11 cellular contexts compared by ENCODE assay signal in genomic region chr20:57264908-57265648, GRCh38. TPM values are rescaled to one million over a fixed set of nuclear protein-coding genes. Genes with fewer than 3 reads are reported as not detected.
DNase-seq lines count a peak whose midpoint lies in the region; ATAC-seq and TF ChIP-seq lines count a peak whose summit lies in the region.
"Had no signal": no experiment of that assay in that cellular context is flagged by ENCODE, and none has a peak within 500 bp of the region (broad histone marks: within the 10 kb centered on the region; RNA-seq: fewer than 3 reads in every experiment).

No MANE protein-coding gene starts in this region.

- DNase-seq in H7 (peak; percentile 89), WERI-Rb-1 (no peak), spleen (no peak), NCI-H1694 treated with DMSO at 0.1 percent for 48 hours (lab: John Stamatoyannopoulos, UW) (no peak), SHP77 treated with DMSO at 0.1 percent for 48 hours (lab: John Stamatoyannopoulos, UW) (no peak)
- DNase-seq: activated B cell treated with CpG ODN at 0.5 μM for 24 hours, DMS153, PC-9 had no signal

- no peak for TF ChIP-seq POLR2A in spleen (IDR thresholded peaks at IDR 0.05)

- H3K9me3 ChIP-seq in WERI-Rb-1 (ENCODE audit: severe bottlenecking) = no peaks in the 10 kb centered on the region
- no peaks in the 10 kb centered on the region for H3K9me3 ChIP-seq in iPS-18a (ENCODE audit: control insufficient read depth, low read depth, low read length)
- H3K9me3 ChIP-seq in spleen = no peaks in the 10 kb centered on the region

- H3K9ac ChIP-seq in iPS-18a (ENCODE audit: low read length) = peak overlapping the region; percentile 32

- intact Hi-C loops in spleen (cut with DNase I; ENCODE audit: low total_unique reads) = no loop called here

- no peak overlapping the region for H3K27ac ChIP-seq in WERI-Rb-1
- H3K27ac ChIP-seq in iPS-18a (ENCODE audit: low read length) = no peak overlapping the region
- no peak overlapping the region for H3K27ac ChIP-seq in spleen
- H3K27ac ChIP-seq: PC-9 had no signal

- H3K27me3 ChIP-seq in H7 (ENCODE audit: control insufficient read depth, insufficient read depth, low read length) = peaks cover 64% of the 10 kb centered on the region
- peaks cover 67% of the 10 kb centered on the region for H3K27me3 ChIP-seq in WERI-Rb-1 (ENCODE audit: insufficient read depth, low read depth, severe bottlenecking)
- peaks cover 95% of the 10 kb centered on the region for H3K27me3 ChIP-seq in iPS-18a (ENCODE audit: control insufficient read depth, insufficient read depth, low read length)
- peaks cover 0 to 100% (median 52%) of the 10 kb centered on the region in 7 donors for H3K27me3 ChIP-seq in spleen (replicated peaks in 1 of 7)

- ATAC-seq in GM18498 (IDR thresholded peaks at IDR 0.05; ENCODE audit: unreplicated experiment) = no peak
- no peak for ATAC-seq in HG02571 (IDR thresholded peaks at IDR 0.05; ENCODE audit: unreplicated experiment)

- peak overlapping the region; percentile 76 for H3K4me3 ChIP-seq in H7 (ENCODE audit: insufficient read depth, low read depth, low read length)
- peak overlapping the region; percentile 30 for H3K4me3 ChIP-seq in WERI-Rb-1 (ENCODE audit: low read depth, low read length)
- peak overlapping the region; percentile 66 for H3K4me3 ChIP-seq in iPS-18a (ENCODE audit: low read length)
- H3K4me3 ChIP-seq in spleen = peak overlapping the region in 5 of 8 donors; percentile 4 to 54 (median 7)
- H3K4me3 ChIP-seq: PC-9 had no signal

- no peak for TF ChIP-seq CTCF in WERI-Rb-1 (IDR thresholded peaks at IDR 0.05; ENCODE audit: low read depth, low read length)
- TF ChIP-seq CTCF in spleen (IDR thresholded peaks at IDR 0.05 in 8 of 11, conservative IDR thresholded peaks at IDR 0.05 in 3 of 11) = no peak

- H3K36me3 ChIP-seq in H7 (replicated peaks; ENCODE audit: control insufficient read depth, insufficient read depth, low read length) (no peaks in the 10 kb centered on the region), WERI-Rb-1 (no peaks in the 10 kb centered on the region), iPS-18a (ENCODE audit: control insufficient read depth, low read depth, low read length) (no peaks in the 10 kb centered on the region), spleen (no peaks in the 10 kb centered on the region)

- WGBS in spleen, 5 donors = 9 to 18% (median 11%) methylated on average over 27 to 54 of the region's 54 CpGs

- H3K4me1 ChIP-seq in iPS-18a (ENCODE audit: control insufficient read depth, low read depth, low read length) (peaks cover 55% of the 10 kb centered on the region), spleen (peaks cover 0 to 29% (median 9%) of the 10 kb centered on the region in 6 donors)

RNA-seq across cellular contexts. Expression of gene BMP7, which starts 1.4 kb away (rescaled TPM):
- 43.9 and 58.4 TPM in 2 replicates for total RNA-seq in H7 (2014; rRNA removed; shearing (Covaris generic))
- 1 to 10 TPM in 2 of 7 donors, under 1 TPM in 4, not detected in 1; 0.43 to 1.5 (median 0.95) TPM for total RNA-seq in spleen
- polyA plus RNA-seq in spleen = under 1 TPM; 0.26 to 0.58 (median 0.36) TPM
- total RNA-seq: activated B cell treated with CpG ODN at 0.5 μM for 24 hours had no signal

Comparison
In these comparisons a context has a peak if more than half of its experiments do, and no peak if none do; other contexts are left out.
1. H3K4me3 ChIP-seq: peak in every context shown above with its lines; median percentile 76 in H7; 66 in iPS-18a; 30 in WERI-Rb-1; 7 in spleen.
2. RNA of gene BMP7, which starts 1.4 kb away (total RNA-seq): 43.9 to 58.4 TPM in H7; 0.43 to 1.5 TPM in spleen; every median in the first group is over 10 times any median in the second.